1 cellular context compared by ENCODE assay signal in the genomic region with DNA sequence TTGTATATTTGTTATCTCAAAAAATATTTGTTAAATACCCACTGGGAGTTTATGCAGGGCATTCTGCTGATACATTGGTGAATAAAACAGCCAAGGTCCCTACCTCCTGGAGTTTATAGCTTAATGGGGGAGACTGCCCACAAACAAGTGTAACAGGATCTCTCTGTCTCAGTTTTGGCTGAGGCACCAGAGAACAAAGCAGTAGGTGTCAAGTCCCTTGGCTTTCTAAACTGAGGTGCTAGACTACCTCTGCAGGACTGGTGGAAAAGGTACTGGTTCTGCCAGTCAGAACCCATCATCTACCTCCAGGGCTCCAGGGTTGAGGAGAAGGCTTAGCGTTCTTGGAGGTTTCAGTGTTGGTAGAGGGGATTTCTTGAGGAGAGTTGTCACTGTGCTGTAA.
TF ChIP-seq lines count a peak whose summit lies in the region.

No MANE protein-coding gene starts in this region.

TF ChIP-seq in HEK293, 187 proteins besides CTCF, POLR2A, EP300 and RAD21 (continued from another document):
- TF ChIP-seq, protein P1, sequence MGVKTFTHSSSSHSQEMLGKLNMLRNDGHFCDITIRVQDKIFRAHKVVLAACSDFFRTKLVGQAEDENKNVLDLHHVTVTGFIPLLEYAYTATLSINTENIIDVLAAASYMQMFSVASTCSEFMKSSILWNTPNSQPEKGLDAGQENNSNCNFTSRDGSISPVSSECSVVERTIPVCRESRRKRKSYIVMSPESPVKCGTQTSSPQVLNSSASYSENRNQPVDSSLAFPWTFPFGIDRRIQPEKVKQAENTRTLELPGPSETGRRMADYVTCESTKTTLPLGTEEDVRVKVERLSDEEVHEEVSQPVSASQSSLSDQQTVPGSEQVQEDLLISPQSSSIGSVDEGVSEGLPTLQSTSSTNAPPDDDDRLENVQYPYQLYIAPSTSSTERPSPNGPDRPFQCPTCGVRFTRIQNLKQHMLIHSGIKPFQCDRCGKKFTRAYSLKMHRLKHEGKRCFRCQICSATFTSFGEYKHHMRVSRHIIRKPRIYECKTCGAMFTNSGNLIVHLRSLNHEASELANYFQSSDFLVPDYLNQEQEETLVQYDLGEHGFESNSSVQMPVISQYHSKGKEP (tag by site-specific recombination; IDR thresholded peaks at IDR 0.05), result no peak
- TF ChIP-seq OVOL3 (tag by site-specific recombination; IDR thresholded peaks at IDR 0.05) (no peak), ZNF843 (tag by site-specific recombination; IDR thresholded peaks at IDR 0.05) (0 out of 2 replicates have a peak, but pooled peaks have one; percentile 39), ZNF501 (tag by site-specific recombination; IDR thresholded peaks at IDR 0.05) (no peak), SCRT1 (tag by site-specific recombination; IDR thresholded peaks at IDR 0.05; ENCODE audit: borderline replicate concordance) (peak; percentile 73), YY2 (tag by site-specific recombination; IDR thresholded peaks at IDR 0.05) (no peak), HOXD13 (CRISPR knock-in tag; IDR thresholded peaks at IDR 0.05; ENCODE audit: borderline replicate concordance) (no peak), IKZF3 (tag by site-specific recombination; IDR thresholded peaks at IDR 0.05) (0 out of 2 replicates have a peak, but pooled peaks have one; percentile 19), ZNF157 (tag by site-specific recombination; IDR thresholded peaks at IDR 0.05) (no peak), SP2 (tag by site-specific recombination; IDR thresholded peaks at IDR 0.05) (no peak), ZNF670 (tag by site-specific recombination; IDR thresholded peaks at IDR 0.05; ENCODE audit: low read depth) (no peak), ZNF23 (tag by site-specific recombination; IDR thresholded peaks at IDR 0.05; ENCODE audit: borderline replicate concordance) (no peak), ZNF140 (tag by site-specific recombination; IDR thresholded peaks at IDR 0.05) (no peak), ZNF335 (tag by site-specific recombination; conservative IDR thresholded peaks at IDR 0.05) (no peak), ZBTB17 (tag by site-specific recombination; IDR thresholded peaks at IDR 0.05) (no peak), ZNF24 (tag by site-specific recombination; IDR thresholded peaks at IDR 0.05) (no peak), ZFHX2 (tag by site-specific recombination; conservative IDR thresholded peaks at IDR 0.05) (peak; percentile 25; the same call in 1 of the 2 replicates), ZNF664 (tag by site-specific recombination; IDR thresholded peaks at IDR 0.05) (no peak)
- TF ChIP-seq, protein P2, sequence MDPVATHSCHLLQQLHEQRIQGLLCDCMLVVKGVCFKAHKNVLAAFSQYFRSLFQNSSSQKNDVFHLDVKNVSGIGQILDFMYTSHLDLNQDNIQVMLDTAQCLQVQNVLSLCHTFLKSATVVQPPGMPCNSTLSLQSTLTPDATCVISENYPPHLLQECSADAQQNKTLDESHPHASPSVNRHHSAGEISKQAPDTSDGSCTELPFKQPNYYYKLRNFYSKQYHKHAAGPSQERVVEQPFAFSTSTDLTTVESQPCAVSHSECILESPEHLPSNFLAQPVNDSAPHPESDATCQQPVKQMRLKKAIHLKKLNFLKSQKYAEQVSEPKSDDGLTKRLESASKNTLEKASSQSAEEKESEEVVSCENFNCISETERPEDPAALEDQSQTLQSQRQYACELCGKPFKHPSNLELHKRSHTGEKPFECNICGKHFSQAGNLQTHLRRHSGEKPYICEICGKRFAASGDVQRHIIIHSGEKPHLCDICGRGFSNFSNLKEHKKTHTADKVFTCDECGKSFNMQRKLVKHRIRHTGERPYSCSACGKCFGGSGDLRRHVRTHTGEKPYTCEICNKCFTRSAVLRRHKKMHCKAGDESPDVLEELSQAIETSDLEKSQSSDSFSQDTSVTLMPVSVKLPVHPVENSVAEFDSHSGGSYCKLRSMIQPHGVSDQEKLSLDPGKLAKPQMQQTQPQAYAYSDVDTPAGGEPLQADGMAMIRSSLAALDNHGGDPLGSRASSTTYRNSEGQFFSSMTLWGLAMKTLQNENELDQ (tag by site-specific recombination; IDR thresholded peaks at IDR 0.05; ENCODE audit: low read depth), result no peak
- TF ChIP-seq, protein P3, sequence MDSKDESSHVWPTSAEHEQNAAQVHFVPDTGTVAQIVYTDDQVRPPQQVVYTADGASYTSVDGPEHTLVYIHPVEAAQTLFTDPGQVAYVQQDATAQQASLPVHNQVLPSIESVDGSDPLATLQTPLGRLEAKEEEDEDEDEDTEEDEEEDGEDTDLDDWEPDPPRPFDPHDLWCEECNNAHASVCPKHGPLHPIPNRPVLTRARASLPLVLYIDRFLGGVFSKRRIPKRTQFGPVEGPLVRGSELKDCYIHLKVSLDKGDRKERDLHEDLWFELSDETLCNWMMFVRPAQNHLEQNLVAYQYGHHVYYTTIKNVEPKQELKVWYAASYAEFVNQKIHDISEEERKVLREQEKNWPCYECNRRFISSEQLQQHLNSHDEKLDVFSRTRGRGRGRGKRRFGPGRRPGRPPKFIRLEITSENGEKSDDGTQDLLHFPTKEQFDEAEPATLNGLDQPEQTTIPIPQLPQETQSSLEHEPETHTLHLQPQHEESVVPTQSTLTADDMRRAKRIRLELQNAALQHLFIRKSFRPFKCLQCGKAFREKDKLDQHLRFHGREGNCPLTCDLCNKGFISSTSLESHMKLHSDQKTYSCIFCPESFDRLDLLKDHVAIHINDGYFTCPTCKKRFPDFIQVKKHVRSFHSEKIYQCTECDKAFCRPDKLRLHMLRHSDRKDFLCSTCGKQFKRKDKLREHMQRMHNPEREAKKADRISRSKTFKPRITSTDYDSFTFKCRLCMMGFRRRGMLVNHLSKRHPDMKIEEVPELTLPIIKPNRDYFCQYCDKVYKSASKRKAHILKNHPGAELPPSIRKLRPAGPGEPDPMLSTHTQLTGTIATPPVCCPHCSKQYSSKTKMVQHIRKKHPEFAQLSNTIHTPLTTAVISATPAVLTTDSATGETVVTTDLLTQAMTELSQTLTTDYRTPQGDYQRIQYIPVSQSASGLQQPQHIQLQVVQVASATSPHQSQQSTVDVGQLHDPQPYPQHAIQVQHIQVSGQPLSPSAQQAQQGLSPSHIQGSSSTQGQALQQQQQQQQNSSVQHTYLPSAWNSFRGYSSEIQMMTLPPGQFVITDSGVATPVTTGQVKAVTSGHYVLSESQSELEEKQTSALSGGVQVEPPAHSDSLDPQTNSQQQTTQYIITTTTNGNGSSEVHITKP (tag by site-specific recombination; IDR thresholded peaks at IDR 0.05), result no peak
- TF ChIP-seq, protein P4, sequence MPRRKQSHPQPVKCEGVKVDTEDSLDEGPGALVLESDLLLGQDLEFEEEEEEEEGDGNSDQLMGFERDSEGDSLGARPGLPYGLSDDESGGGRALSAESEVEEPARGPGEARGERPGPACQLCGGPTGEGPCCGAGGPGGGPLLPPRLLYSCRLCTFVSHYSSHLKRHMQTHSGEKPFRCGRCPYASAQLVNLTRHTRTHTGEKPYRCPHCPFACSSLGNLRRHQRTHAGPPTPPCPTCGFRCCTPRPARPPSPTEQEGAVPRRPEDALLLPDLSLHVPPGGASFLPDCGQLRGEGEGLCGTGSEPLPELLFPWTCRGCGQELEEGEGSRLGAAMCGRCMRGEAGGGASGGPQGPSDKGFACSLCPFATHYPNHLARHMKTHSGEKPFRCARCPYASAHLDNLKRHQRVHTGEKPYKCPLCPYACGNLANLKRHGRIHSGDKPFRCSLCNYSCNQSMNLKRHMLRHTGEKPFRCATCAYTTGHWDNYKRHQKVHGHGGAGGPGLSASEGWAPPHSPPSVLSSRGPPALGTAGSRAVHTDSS (tag by site-specific recombination; IDR thresholded peaks at IDR 0.05), result no peak
